9 cellular contexts compared by ENCODE assay signal in genomic region chr18:45839415-45840395, GRCh38. TPM values are rescaled to one million over a fixed set of nuclear protein-coding genes. Genes with fewer than 3 reads are reported as not detected.
DNase-seq lines count a peak whose midpoint lies in the region; ATAC-seq, FAIRE-seq and TF ChIP-seq lines count a peak whose summit lies in the region.
"Had no signal": no experiment of that assay in that cellular context is flagged by ENCODE, and none has a peak within 500 bp of the region (broad histone marks: within the 10 kb centered on the region; RNA-seq: fewer than 3 reads in every experiment).

No MANE protein-coding gene starts in this region.

- H3K79me2 ChIP-seq in endothelial cell of umbilical vein (ENCODE audit: control insufficient read depth, insufficient read depth, low read length), result no peaks in the 10 kb centered on the region

- H3K9me3 Mint-ChIP-seq in natural killer cell, result no peaks in the 10 kb centered on the region
- H3K9me3 Mint-ChIP-seq: CD8-positive, alpha-beta memory T cell had no signal

- intact Hi-C loops in endothelial cell of umbilical vein (cut with micrococcal nuclease) (loop anchor here (1.0 to 2.0 kb wide), 7 partner anchors 41 to 234 kb away; no protein-coding TSS in a partner anchor), natural killer cell (cut with micrococcal nuclease) (loop anchor here (1.0 to 2.0 kb wide), 3 partner anchors 117 to 174 kb away; no protein-coding TSS in a partner anchor)

- no peak overlapping the region for H3K27ac Mint-ChIP-seq in natural killer cell

- no peak overlapping the region for H3K9ac ChIP-seq in endothelial cell of umbilical vein (replicated peaks; ENCODE audit: extremely low read depth, insufficient read depth, low read length)

- no peak overlapping the region for H2AFZ ChIP-seq in endothelial cell of umbilical vein (ENCODE audit: low read depth, low read length)

- BruUV-seq in endothelial cell of umbilical vein (replicated peaks; lab: Mats Ljungman, UMichigan), result no TSS peak

- dilution Hi-C loops in endothelial cell of umbilical vein (cut with MboI; ENCODE audit: extremely low pct_ligation_motif_present, low sequenced_read_pairs), result no loop called here

- TF ChIP-seq CTCF in endothelial cell of umbilical vein (IDR thresholded peaks at IDR 0.05; ENCODE audit: extremely low read depth in 1 of 2, insufficient read depth in 1 of 2, low read depth in 1 of 2, low read length in 2 of 2) (peak; percentile 63 to 79), natural killer cell (IDR thresholded peaks at IDR 0.05) (no peak)

- peak; percentile 45 for ATAC-seq in HG03432 (IDR thresholded peaks at IDR 0.05; ENCODE audit: unreplicated experiment)
- peak; percentile 55 to 61 (median 60) for ATAC-seq in natural killer cell

- H3K9me3 ChIP-seq in endothelial cell of umbilical vein (replicated peaks; ENCODE audit: control insufficient read depth, insufficient read depth, low read length), result no peaks in the 10 kb centered on the region

- no peak overlapping the region for H3K4me2 ChIP-seq in endothelial cell of umbilical vein (ENCODE audit: insufficient read depth, low read length)

- peak overlapping the region; percentile 76 for H3K4me3 Mint-ChIP-seq in natural killer cell

- H3K4me3 ChIP-seq in endothelial cell of umbilical vein (replicated peaks in 1 of 3; ENCODE audit: insufficient read depth in 1 of 3, low read depth in 1 of 3, low read length in 3 of 3), result no peak overlapping the region

- no peaks in the 10 kb centered on the region for H3K9me1 ChIP-seq in endothelial cell of umbilical vein (replicated peaks; ENCODE audit: control insufficient read depth, extremely low read depth, insufficient read depth, low read length)

- no peak overlapping the region for H3K27ac ChIP-seq in endothelial cell of umbilical vein (ENCODE audit: insufficient read depth, low read depth, low read length)

- no peaks in the 10 kb centered on the region for H4K20me1 ChIP-seq in endothelial cell of umbilical vein (replicated peaks; ENCODE audit: control insufficient read depth, extremely low read depth, insufficient read depth, low read length)

- FAIRE-seq in endothelial cell of umbilical vein (lab: Jason Lieb, UNC) (peak; percentile 78), urothelium cell line (lab: Jason Lieb, UNC) (no peak)

- H3K36me3 Mint-ChIP-seq in natural killer cell, result no peaks in the 10 kb centered on the region

- H3K36me3 ChIP-seq in endothelial cell of umbilical vein (ENCODE audit: control insufficient read depth in 2 of 2, extremely low read depth in 1 of 2, insufficient read depth in 2 of 2, low read length in 2 of 2), result no peaks in the 10 kb centered on the region

- peaks cover 24 to 38% of the 10 kb centered on the region in 2 experiments for H3K27me3 ChIP-seq in endothelial cell of umbilical vein (ENCODE audit: control insufficient read depth in 2 of 2, insufficient read depth in 2 of 2, low read length in 2 of 2)

- H3K4me1 ChIP-seq in endothelial cell of umbilical vein (ENCODE audit: control insufficient read depth, extremely low read depth, insufficient read depth, low read length), result peaks cover 4% of the 10 kb centered on the region

- H3K4me1 Mint-ChIP-seq in natural killer cell, result peaks cover 18 to 25% of the 10 kb centered on the region in 2 donors

- peaks cover 17 to 31% of the 10 kb centered on the region in 2 donors for H3K27me3 Mint-ChIP-seq in natural killer cell (ENCODE audit: low read depth in 2 of 2)

- peak; percentile 51 for DNase-seq in NCI-H2029 (lab: John Stamatoyannopoulos, UW)
- no peak for DNase-seq in NCI-H2029 treated with DMSO at 0.1 percent for 48 hours (lab: John Stamatoyannopoulos, UW)
- DNase-seq in RPMI7951 (ENCODE audit: low read depth), result peak; percentile 62
- peak; percentile 70 for DNase-seq in endothelial cell of umbilical vein (ENCODE audit: low read depth, low spot score)
- no peak for DNase-seq in natural killer cell
- DNase-seq in urothelium cell line (ENCODE audit: low spot score), result no peak
- DNase-seq in retina, result no peak

- no peak for TF ChIP-seq POLR2A in endothelial cell of umbilical vein (IDR thresholded peaks at IDR 0.05; ENCODE audit: low read depth, low read length)

- POLR2A ChIA-PET in endothelial cell of umbilical vein (lab: Charles Lee), result interaction anchor here (0.6 to 1.4 kb wide), 3 partner anchors 65 to 225 kb away, joined by 3 to 6 read pairs (median 5); no protein-coding TSS in a partner anchor

- CTCF ChIA-PET in endothelial cell of umbilical vein (lab: Charles Lee), result interaction anchor here (0.6 to 8.1 kb wide), 44 partner anchors 9 to 234 kb away, joined by 3 to 307 read pairs (median 6); partner anchors contain the start of gene SLC14A1

TF ChIP-seq in endothelial cell of umbilical vein, 7 proteins besides CTCF, POLR2A, EP300 and RAD21:
- no peak for TF ChIP-seq FOS (IDR thresholded peaks at IDR 0.05; ENCODE audit: borderline replicate concordance, insufficient read depth, low read length)
- TF ChIP-seq GATA2 (IDR thresholded peaks at IDR 0.05; ENCODE audit: insufficient read depth, insufficient read length, low read depth, low read length), result no peak
- no peak for TF ChIP-seq EZH2 (IDR thresholded peaks at IDR 0.05; ENCODE audit: borderline replicate concordance, low read depth, low read length, severe bottlenecking)
- no peak for TF ChIP-seq POLR2AphosphoS5 (IDR thresholded peaks at IDR 0.05; ENCODE audit: insufficient read depth, low read depth, low read length)
- TF ChIP-seq MYC (IDR thresholded peaks at IDR 0.05; ENCODE audit: low read depth, low read length), result no peak
- TF ChIP-seq, protein P1, sequence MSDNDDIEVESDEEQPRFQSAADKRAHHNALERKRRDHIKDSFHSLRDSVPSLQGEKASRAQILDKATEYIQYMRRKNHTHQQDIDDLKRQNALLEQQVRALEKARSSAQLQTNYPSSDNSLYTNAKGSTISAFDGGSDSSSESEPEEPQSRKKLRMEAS (IDR thresholded peaks at IDR 0.05; ENCODE audit: insufficient read depth, insufficient read length), result no peak
- no peak for TF ChIP-seq JUN (IDR thresholded peaks at IDR 0.05; ENCODE audit: borderline replicate concordance, insufficient read depth, insufficient read length, low read depth)

RNA-seq across cellular contexts. Expression of gene SIGLEC15, which starts 14.2 kb away (rescaled TPM):
- 49.3 and 65.7 TPM in 2 replicates for total RNA-seq in RPMI7951 (2014; rRNA removed; shearing (Covaris generic))
- not detected in 2 replicates for total RNA-seq in endothelial cell of umbilical vein
- not detected in 2 replicates for polyA plus RNA-seq in endothelial cell of umbilical vein
- not detected in 2 replicates for polyA plus RNA-seq in endothelial cell of umbilical vein (2011; cell fraction: cytosol; rRNA removed)
- polyA plus RNA-seq in endothelial cell of umbilical vein (2011; cell fraction: nucleus; rRNA removed), result not detected in 2 replicates
- 0.15 TPM in 1 of 2 replicates, not detected in the other for polyA plus RNA-seq in endothelial cell of umbilical vein (2012)
- not detected in 2 replicates for polyA minus RNA-seq in endothelial cell of umbilical vein
- not detected for polyA minus RNA-seq in endothelial cell of umbilical vein (2011; cell fraction: cytosol; rRNA and poly(A)+ RNA removed)
- not detected in 2 replicates for polyA minus RNA-seq in endothelial cell of umbilical vein (2011; cell fraction: nucleus; rRNA and poly(A)+ RNA removed)
- not detected for total RNA-seq in natural killer cell
- total RNA-seq: CD8-positive, alpha-beta memory T cell had no signal

Comparison
In these comparisons a context has a peak if more than half of its experiments do, and no peak if none do; other contexts are left out.
1. DNase-seq: peak in NCI-H2029 (single experiment), RPMI7951 (single experiment) and endothelial cell of umbilical vein (single experiment); none in NCI-H2029 treated with DMSO at 0.1 percent for 48 hours (single experiment), natural killer cell (single experiment), urothelium cell line (single experiment) and retina (single experiment).
2. RNA of gene SIGLEC15, which starts 14.2 kb away (total RNA-seq): 49.3 to 65.7 TPM in RPMI7951; not detected in natural killer cell and not detected in endothelial cell of umbilical vein; every median in the first group is over 10 times any median in the second.